ENCODE assay signal across 24 cellular contexts in the genomic region with DNA sequence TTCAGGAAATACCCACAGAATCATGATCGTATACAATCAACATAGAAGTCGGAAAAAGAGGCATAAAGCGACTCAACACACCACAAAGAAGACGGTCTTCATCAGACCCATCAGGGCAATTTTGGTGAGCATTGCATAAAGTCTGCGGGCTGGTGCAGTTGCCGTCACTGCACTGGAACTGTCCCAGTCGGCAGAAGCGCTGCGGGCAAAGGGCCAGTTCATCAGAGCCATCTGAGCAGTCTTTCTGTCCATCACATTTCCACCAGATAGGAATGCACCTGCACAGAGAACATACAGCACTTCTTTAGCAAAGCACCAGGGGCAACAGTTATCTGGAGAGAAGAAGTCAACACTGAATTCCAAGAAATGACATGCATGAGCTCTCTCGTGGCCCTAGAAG.
DNase-seq lines count a peak whose midpoint lies in the region; ATAC-seq, FAIRE-seq and TF ChIP-seq lines count a peak whose summit lies in the region.
"Had no signal": no experiment of that assay in that cellular context is flagged by ENCODE, and none has a peak within 500 bp of the region (broad histone marks: within the 10 kb centered on the region; RNA-seq: fewer than 3 reads in every experiment).

No MANE protein-coding gene starts in this region.

- POLR2A ChIA-PET in K562 (lab: Yijun Ruan, JAX), result no interaction called here

- TF ChIP-seq POLR2A in K562 (conservative IDR thresholded peaks at IDR 0.05), result no peak

- H2AFZ ChIP-seq in K562 (ENCODE audit: low read depth, low read length), result no peak overlapping the region

- H3K9me1 ChIP-seq in K562 (ENCODE audit: control insufficient read depth, insufficient read depth, low read length), result no peaks in the 10 kb centered on the region

- no peak overlapping the region for H3K4me2 ChIP-seq in K562 (ENCODE audit: insufficient read depth, low read length)
- H3K4me2 ChIP-seq: BLaER1 had no signal

- H3K36me3 ChIP-seq in K562 (ENCODE audit: control insufficient read depth, insufficient read depth, low read length), result no peaks in the 10 kb centered on the region
- H3K36me3 ChIP-seq: BE2C, BLaER1 had no signal

- H3K27me3 ChIP-seq in K562 (ENCODE audit: control insufficient read depth in 2 of 2, insufficient read depth in 2 of 2, low read length in 2 of 2), result peaks cover 17 to 33% of the 10 kb centered on the region in 2 experiments
- H3K27me3 ChIP-seq: BE2C, BLaER1 had no signal

- no peaks in the 10 kb centered on the region; a peak in 1 of 5 replicates for H3K4me1 ChIP-seq in K562 (replicated peaks in 1 of 2; ENCODE audit: control insufficient read depth in 2 of 2, insufficient read depth in 2 of 2, low read length in 2 of 2)
- H3K4me1 ChIP-seq: BE2C, BLaER1 had no signal

- H3K4me3 ChIP-seq in K562, result no peak overlapping the region
- H3K4me3 ChIP-seq: BLaER1, GM12878 had no signal

- CTCF ChIA-PET in K562 (lab: Yijun Ruan, JAX; ENCODE audit: low intra/inter-chr PET ratio), result no interaction called here

- in situ Hi-C loops in K562 (cut with MboI), result no loop called here

- no peak for TF ChIP-seq EP300 in K562 (IDR thresholded peaks at IDR 0.05; ENCODE audit: low read length)

- no TSS peak for BruUV-seq in K562 (replicated peaks; lab: Mats Ljungman, UMichigan)

- FAIRE-seq in K562 (lab: Jason Lieb, UNC), result peak; percentile 48
- FAIRE-seq: A204.1, GM12878, GM12892, GM18507 had no signal

- no peaks in the 10 kb centered on the region for H3K9me3 ChIP-seq in K562 (replicated peaks; ENCODE audit: control insufficient read depth, insufficient read depth, low read depth, low read length)
- H3K9me3 ChIP-seq: BE2C, BLaER1 had no signal

- H4K20me1 ChIP-seq in K562 (replicated peaks; ENCODE audit: control insufficient read depth, insufficient read depth, low read length), result no peaks in the 10 kb centered on the region
- H4K20me1 ChIP-seq: BLaER1 had no signal

- no peak for TF ChIP-seq RAD21 in K562 (CRISPR knock-in tag; conservative IDR thresholded peaks at IDR 0.05 in 1 of 2, IDR thresholded peaks at IDR 0.05 in 1 of 2)

- no peak; the same call in 2 of the 3 replicates for ATAC-seq in K562
- ATAC-seq: GM12878 had no signal

- DNase-seq in DMS79 (lab: John Stamatoyannopoulos, UW) (peak; percentile 7), DMS79 treated with DMSO at 0.1 percent for 48 hours (lab: John Stamatoyannopoulos, UW) (no peak), K562 (ENCODE audit: extremely low read depth in 1 of 4, low spot score in 3 of 4) (no peak), pons (ENCODE audit: low spot score) (peak; percentile 15), 8988T (no peak), T-helper 1 cell (no peak)
- DNase-seq: ACHN; BE2C; CD4-positive, alpha-beta memory T cell; CD4-positive, CD25-positive, alpha-beta regulatory T cell; CD8-positive, alpha-beta memory T cell; COR-L47; DMS 273 treated with DMSO at 0.1 percent for 48 hours; DMS153; DMS53; DND-41; EL; GDM1 had no signal

- H3K79me2 ChIP-seq in K562 (ENCODE audit: control insufficient read depth, insufficient read depth, low read length), result no peaks in the 10 kb centered on the region

- intact Hi-C loops in K562 (cut with micrococcal nuclease), result no loop called here

- H3K9ac ChIP-seq in K562 (ENCODE audit: insufficient read depth in 1 of 2, low read depth in 2 of 2, low read length in 2 of 2), result no peak overlapping the region
- H3K9ac ChIP-seq: BLaER1 had no signal

- TF ChIP-seq CTCF in K562 (IDR thresholded peaks at IDR 0.05 in 2 of 3, conservative IDR thresholded peaks at IDR 0.05 in 1 of 3; ENCODE audit: insufficient read depth in 2 of 3, low read depth in 1 of 3, low read length in 3 of 3), result no peak

- H3K27ac ChIP-seq in K562 (ENCODE audit: extremely low read depth, low read depth, low read length), result no peak overlapping the region
- H3K27ac ChIP-seq: 22Rv1, BLaER1 had no signal

- WGBS in K562 (ENCODE audit: insufficient coverage, low coverage, missing lambda C conversion rate), result 4% methylated on average over 10 of the region's 10 CpGs

TF ChIP-seq in K562, 482 proteins besides CTCF, POLR2A, EP300 and RAD21:
- TF ChIP-seq XRCC4 (IDR thresholded peaks at IDR 0.05; ENCODE audit: extremely low read depth, insufficient read depth, insufficient read length) (no peak), E2F3 (CRISPR knock-in tag; IDR thresholded peaks at IDR 0.05) (no peak), EGR1 (conservative IDR thresholded peaks at IDR 0.05) (no peak), NBN (IDR thresholded peaks at IDR 0.05; ENCODE audit: low read depth) (no peak), RBFOX2 (IDR thresholded peaks at IDR 0.05; ENCODE audit: low read depth, low read length) (no peak), MBD2 (IDR thresholded peaks at IDR 0.05; ENCODE audit: borderline replicate concordance, low read depth) (no peak)
- TF ChIP-seq, protein P1, sequence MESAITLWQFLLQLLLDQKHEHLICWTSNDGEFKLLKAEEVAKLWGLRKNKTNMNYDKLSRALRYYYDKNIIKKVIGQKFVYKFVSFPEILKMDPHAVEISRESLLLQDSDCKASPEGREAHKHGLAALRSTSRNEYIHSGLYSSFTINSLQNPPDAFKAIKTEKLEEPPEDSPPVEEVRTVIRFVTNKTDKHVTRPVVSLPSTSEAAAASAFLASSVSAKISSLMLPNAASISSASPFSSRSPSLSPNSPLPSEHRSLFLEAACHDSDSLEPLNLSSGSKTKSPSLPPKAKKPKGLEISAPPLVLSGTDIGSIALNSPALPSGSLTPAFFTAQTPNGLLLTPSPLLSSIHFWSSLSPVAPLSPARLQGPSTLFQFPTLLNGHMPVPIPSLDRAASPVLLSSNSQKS (CRISPR knock-in tag; IDR thresholded peaks at IDR 0.05), result no peak
- TF ChIP-seq, protein P2, sequence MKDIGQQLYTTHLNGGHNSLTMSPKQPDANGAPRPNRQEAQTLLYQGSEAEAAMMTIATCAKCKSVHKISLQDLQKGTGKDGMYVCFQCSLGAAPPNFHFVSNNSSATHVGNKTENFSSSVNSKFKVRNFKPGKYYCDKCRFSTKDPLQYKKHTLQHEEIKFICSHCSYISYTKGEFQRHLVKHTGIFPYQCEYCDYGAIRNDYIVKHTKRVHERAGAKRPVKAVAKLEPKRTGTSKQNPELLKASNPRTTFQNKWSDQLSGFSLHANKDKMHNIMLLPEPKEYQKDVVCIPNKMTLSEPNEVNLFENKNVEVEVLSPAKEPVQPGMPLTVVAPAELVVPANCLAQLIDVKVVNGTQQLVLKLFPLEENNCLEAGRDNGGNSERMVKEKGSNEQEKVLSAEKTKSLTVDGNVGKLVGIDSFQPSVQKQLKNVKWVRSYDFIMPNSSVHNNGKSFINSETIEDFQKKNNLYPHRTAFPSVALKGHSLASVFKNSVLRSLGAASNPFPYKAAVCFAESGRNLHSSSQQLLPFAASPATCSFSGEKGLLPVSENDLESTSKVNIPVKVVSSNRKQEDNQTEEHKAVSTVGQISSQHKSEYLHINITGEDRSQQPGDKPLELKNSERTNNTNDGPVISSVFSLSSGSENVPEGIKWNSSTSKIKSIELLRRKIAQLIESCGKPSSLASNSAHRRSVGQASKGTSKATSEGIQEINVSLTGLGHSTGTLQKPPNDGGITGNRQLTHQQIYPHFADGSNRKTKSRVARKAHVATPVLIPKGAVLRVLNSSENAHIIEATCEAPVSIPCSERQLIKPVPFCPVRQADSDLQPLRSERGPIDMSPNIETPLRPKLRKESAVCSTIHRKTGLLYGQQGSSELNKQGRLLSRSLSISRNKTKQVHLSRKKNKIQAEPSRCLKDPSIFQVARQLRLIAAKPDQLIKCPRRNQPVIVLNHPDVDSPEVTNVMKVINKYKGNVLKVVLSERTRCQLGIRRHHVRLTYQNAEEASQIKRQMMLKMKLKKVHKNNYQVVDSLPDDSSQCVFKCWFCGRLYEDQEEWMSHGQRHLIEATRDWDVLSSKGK (CRISPR knock-in tag; IDR thresholded peaks at IDR 0.05), result no peak
- TF ChIP-seq, protein P3, sequence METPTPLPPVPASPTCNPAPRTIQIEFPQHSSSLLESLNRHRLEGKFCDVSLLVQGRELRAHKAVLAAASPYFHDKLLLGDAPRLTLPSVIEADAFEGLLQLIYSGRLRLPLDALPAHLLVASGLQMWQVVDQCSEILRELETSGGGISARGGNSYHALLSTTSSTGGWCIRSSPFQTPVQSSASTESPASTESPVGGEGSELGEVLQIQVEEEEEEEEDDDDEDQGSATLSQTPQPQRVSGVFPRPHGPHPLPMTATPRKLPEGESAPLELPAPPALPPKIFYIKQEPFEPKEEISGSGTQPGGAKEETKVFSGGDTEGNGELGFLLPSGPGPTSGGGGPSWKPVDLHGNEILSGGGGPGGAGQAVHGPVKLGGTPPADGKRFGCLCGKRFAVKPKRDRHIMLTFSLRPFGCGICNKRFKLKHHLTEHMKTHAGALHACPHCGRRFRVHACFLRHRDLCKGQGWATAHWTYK (CRISPR knock-in tag; IDR thresholded peaks at IDR 0.05), result no peak

Comparison
In these comparisons a context has a peak if more than half of its experiments do, and no peak if none do; other contexts are left out.
1. DNase-seq: peak in DMS79 (single experiment) and pons (single experiment); none in DMS79 treated with DMSO at 0.1 percent for 48 hours (single experiment), K562 (0 of 4), 8988T (single experiment) and T-helper 1 cell (0 of 5).